In genomic region chr4:28760003-28760402, GRCh38 we compare ENCODE assay signal across 8 cellular contexts.
"Had no signal": no experiment of that assay in that cellular context is flagged by ENCODE, and none has a peak within 500 bp of the region (broad histone marks: within the 10 kb centered on the region; RNA-seq: fewer than 3 reads in every experiment).

No MANE protein-coding gene starts in this region.

- ATAC-seq: GM12878 had no signal

- FAIRE-seq: G401.6, GM12878, GM12891, GM12892, GM18507, GM19239 had no signal

- H3K4me3 ChIP-seq: GM12878 had no signal

- DNase-seq: GDM1, GF-D8 had no signal
